Comparison of ENCODE assay signal across 11 cellular contexts in the genomic region with DNA sequence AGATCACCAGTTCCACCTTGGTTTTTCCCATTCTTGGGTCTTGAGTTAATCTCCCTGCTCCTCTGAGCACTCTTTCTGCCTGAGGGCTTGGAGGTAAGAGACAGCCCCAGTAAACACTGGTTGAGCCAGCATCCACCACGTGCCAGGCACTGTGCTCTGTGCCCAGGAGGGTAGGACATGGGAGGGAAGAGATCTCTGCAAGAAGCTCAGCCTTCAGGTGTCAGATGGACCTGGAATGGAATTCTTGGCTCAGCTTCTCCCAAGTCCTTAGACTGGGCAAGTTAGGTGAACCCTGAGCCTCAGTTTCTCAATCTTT. TPM values are rescaled to one million over a fixed set of nuclear protein-coding genes. Genes with fewer than 3 reads are reported as not detected.
DNase-seq lines count a peak whose midpoint lies in the region; ATAC-seq and TF ChIP-seq lines count a peak whose summit lies in the region.
"Had no signal": no experiment of that assay in that cellular context is flagged by ENCODE, and none has a peak within 500 bp of the region (broad histone marks: within the 10 kb centered on the region; RNA-seq: fewer than 3 reads in every experiment).

No MANE protein-coding gene starts in this region.

- H3K27ac ChIP-seq in BLaER1: no peak overlapping the region
- H3K27ac ChIP-seq in RWPE1: peak overlapping the region; percentile 95
- peak overlapping the region; percentile 100 for H3K27ac ChIP-seq in psoas muscle
- H3K27ac ChIP-seq: SJSA1 had no signal

- no peak overlapping the region for H3K27ac Mint-ChIP-seq in mesothelial cell of epicardium

- no peak for DNase-seq in RWPE1 (ENCODE audit: low spot score)
- no peak for DNase-seq in epithelial cell of proximal tubule (ENCODE audit: low read depth)
- DNase-seq in psoas muscle: no peak
- DNase-seq in NOMO-1 (lab: John Stamatoyannopoulos, UW; ENCODE audit: unreplicated experiment in 2 of 2): no peak
- DNase-seq in NCI-H2081 (lab: John Stamatoyannopoulos, UW): no peak
- no peak for DNase-seq in mesothelial cell of epicardium (ENCODE audit: low spot score in 2 of 2, unreplicated experiment in 2 of 2)
- DNase-seq: activated CD4-positive, alpha-beta T cell treated with anti-CD3 and anti-CD28 coated beads, Interleukin-2, amount 50 U/mL, for 4 hours; ovary had no signal

- H3K4me2 ChIP-seq in BLaER1: peak overlapping the region; percentile 99

- POLR2A ChIA-PET in RWPE1 (lab: Yijun Ruan, JAX; ENCODE audit: low non-redundant PET): no interaction called here

- no peak overlapping the region for H3K9ac ChIP-seq in BLaER1

- H3K36me3 Mint-ChIP-seq in mesothelial cell of epicardium: no peaks in the 10 kb centered on the region

- H3K4me1 ChIP-seq in BLaER1: peaks cover 76% of the 10 kb centered on the region
- H3K4me1 ChIP-seq in psoas muscle: peaks cover 59% of the 10 kb centered on the region

- H3K9me3 Mint-ChIP-seq in mesothelial cell of epicardium: no peaks in the 10 kb centered on the region

- CTCF ChIA-PET in RWPE1 (lab: Yijun Ruan, JAX): no interaction called here

- WGBS in psoas muscle, 3 donors: 19 to 36% (median 21%) methylated on average over 1 of the region's 1 CpG

- intact Hi-C loops in psoas muscle (cut with DNase I): loop anchor here (5.0 kb wide), 2 partner anchors 34 to 66 kb away; partner anchors contain the start of gene CLCN1 (in 1 of the 2)

- peaks cover 7% of the 10 kb centered on the region for H3K36me3 ChIP-seq in BLaER1
- H3K36me3 ChIP-seq in psoas muscle (ENCODE audit: insufficient read depth in 1 of 2, low read depth in 1 of 2): peaks cover 13 to 45% of the 10 kb centered on the region in 2 donors
- H3K36me3 ChIP-seq: ovary had no signal

- H3K4me3 ChIP-seq in BLaER1: no peak overlapping the region
- peak overlapping the region; percentile 97 for H3K4me3 ChIP-seq in epithelial cell of proximal tubule (ENCODE audit: low read depth, low read length)
- H3K4me3 ChIP-seq in psoas muscle: peak overlapping the region; percentile 98

- TF ChIP-seq CTCF in RWPE1 (conservative IDR thresholded peaks at IDR 0.05; ENCODE audit: low read depth): no peak
- no peak for TF ChIP-seq CTCF in epithelial cell of proximal tubule (conservative IDR thresholded peaks at IDR 0.05; ENCODE audit: low read depth, low read length)
- TF ChIP-seq CTCF in psoas muscle (IDR thresholded peaks at IDR 0.05): no peak
- no peak for TF ChIP-seq CTCF in mesothelial cell of epicardium (IDR thresholded peaks at IDR 0.05; ENCODE audit: unreplicated experiment)

- no peaks in the 10 kb centered on the region for H3K27me3 Mint-ChIP-seq in mesothelial cell of epicardium (ENCODE audit: low read depth)

- H3K9me3 ChIP-seq in BLaER1 (no peaks in the 10 kb centered on the region), psoas muscle (no peaks in the 10 kb centered on the region)
- H3K9me3 ChIP-seq: ovary had no signal

- H3K27me3 ChIP-seq in BLaER1 (no peaks in the 10 kb centered on the region), psoas muscle (ENCODE audit: insufficient read depth in 3 of 3, low read length in 2 of 3) (no peaks in the 10 kb centered on the region)
- H3K27me3 ChIP-seq: ovary, SJSA1 had no signal

- H3K4me1 Mint-ChIP-seq in mesothelial cell of epicardium: peaks cover 22% of the 10 kb centered on the region

- H4K20me1 ChIP-seq in BLaER1: peaks cover 43% of the 10 kb centered on the region

- no peak overlapping the region for H3K4me3 Mint-ChIP-seq in mesothelial cell of epicardium

- no peak for ATAC-seq in psoas muscle
- no peak for ATAC-seq in HG03378 (IDR thresholded peaks at IDR 0.05; ENCODE audit: unreplicated experiment)

RNA-seq across cellular contexts. Expression of gene ZYX, which starts 2.5 kb away (rescaled TPM):
- total RNA-seq in epithelial cell of proximal tubule (117 and 152 TPM in 2 replicates), psoas muscle (100 to 1,000 TPM in 2 of 4 donors, 10 to 100 TPM in 2; 60.4 to 134 (median 96.0) TPM), mesothelial cell of epicardium (284 to 295 TPM (median 290 TPM) in 3 replicates)
- polyA plus RNA-seq in psoas muscle: 100 to 1,000 TPM in 1 of 3 donors, 10 to 100 TPM in 2; 34.4 to 215 (median 57.6) TPM

RNA-seq across cellular contexts. Expression of gene FAM131B, which starts 21.1 kb away (rescaled TPM):
- total RNA-seq in epithelial cell of proximal tubule: 0.29 and 1.5 TPM in 2 replicates
- total RNA-seq in psoas muscle: 1 to 10 TPM in 1 of 4 donors, under 1 TPM in 3; 0.25 to 1.0 (median 0.61) TPM
- polyA plus RNA-seq in psoas muscle: under 1 TPM; 0.13 to 0.27 (median 0.21) TPM
- total RNA-seq in mesothelial cell of epicardium: 5.6 to 6.1 TPM (median 5.8 TPM) in 3 replicates

RNA-seq across cellular contexts. Expression of gene EPHA1, which starts 25.1 kb away (rescaled TPM):
- total RNA-seq in epithelial cell of proximal tubule: 4.5 and 14.4 TPM in 2 replicates
- under 1 TPM in 2 of 4 donors, not detected in 2; 0.28 to 0.38 TPM for total RNA-seq in psoas muscle
- polyA plus RNA-seq in psoas muscle: under 1 TPM in 2 of 3 donors, not detected in 1; 0.07 to 0.12 TPM
- total RNA-seq in mesothelial cell of epicardium: 23.2 to 28.8 TPM (median 27.3 TPM) in 3 replicates
- total RNA-seq: SJSA1 had no signal

RNA-seq across cellular contexts. Expression of gene TAS2R60, which starts 59.7 kb away (rescaled TPM):
- total RNA-seq in epithelial cell of proximal tubule: not detected in 2 replicates
- total RNA-seq in psoas muscle: not detected
- not detected for polyA plus RNA-seq in psoas muscle
- not detected in 3 replicates for total RNA-seq in mesothelial cell of epicardium
- total RNA-seq: SJSA1 had no signal
- polyA plus RNA-seq: ovary had no signal
